In the genomic region with DNA sequence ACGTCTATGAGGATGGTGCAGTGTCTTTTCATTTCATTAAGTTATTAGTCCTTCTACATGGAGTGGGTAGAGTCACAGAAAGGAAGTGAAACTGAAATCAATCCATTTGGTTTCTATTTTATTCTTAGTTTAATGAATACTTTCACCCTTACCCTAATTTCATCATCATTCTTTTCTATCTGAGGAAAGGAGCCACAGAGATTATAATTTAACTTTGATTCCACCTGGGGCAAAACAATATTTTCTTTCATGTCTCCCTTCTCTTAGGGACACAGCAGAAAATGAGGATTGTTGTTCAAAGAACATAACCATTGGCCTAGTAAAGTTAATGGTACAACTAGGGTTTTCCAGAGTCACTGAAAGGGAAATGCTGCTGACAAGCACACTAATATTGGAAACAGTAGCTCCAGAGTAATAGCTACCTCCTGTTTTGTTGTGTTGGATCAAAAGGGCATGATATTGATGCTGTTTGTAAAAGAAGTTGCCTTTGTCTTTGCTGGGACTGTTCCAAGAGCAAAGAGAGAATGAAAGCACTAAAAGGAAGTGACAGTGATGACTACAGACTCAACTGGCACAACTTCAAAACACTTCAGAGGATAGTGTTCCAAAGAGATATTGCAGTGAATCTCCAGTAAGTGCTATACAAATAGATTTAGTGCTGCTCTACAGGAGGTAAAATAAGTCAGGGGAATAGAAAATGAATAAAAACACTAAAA, we compare ENCODE assay signal across 8 cellular contexts.
DNase-seq lines count a peak whose midpoint lies in the region; ATAC-seq lines count a peak whose summit lies in the region.
"Had no signal": no experiment of that assay in that cellular context is flagged by ENCODE, and none has a peak within 500 bp of the region (broad histone marks: within the 10 kb centered on the region; RNA-seq: fewer than 3 reads in every experiment).

No MANE protein-coding gene starts in this region.

- H3K27me3 Mint-ChIP-seq in activated T-cell treated with anti-CD3 and anti-CD28 coated beads, Interleukin-2, amount 50 U/mL, for 72 hours (ENCODE audit: low read depth), result no peaks in the 10 kb centered on the region
- H3K27me3 Mint-ChIP-seq: IgD-negative memory B cell had no signal

- peaks cover 4% of the 10 kb centered on the region in 2 donors for H3K9me3 Mint-ChIP-seq in activated T-cell treated with anti-CD3 and anti-CD28 coated beads, Interleukin-2, amount 50 U/mL, for 72 hours
- H3K9me3 Mint-ChIP-seq: IgD-negative memory B cell had no signal

- no peaks in the 10 kb centered on the region for H3K36me3 Mint-ChIP-seq in activated T-cell treated with anti-CD3 and anti-CD28 coated beads, Interleukin-2, amount 50 U/mL, for 72 hours (ENCODE audit: insufficient read depth in 2 of 2)
- H3K36me3 Mint-ChIP-seq: IgD-negative memory B cell had no signal

- H3K4me3 Mint-ChIP-seq in activated T-cell treated with anti-CD3 and anti-CD28 coated beads, Interleukin-2, amount 50 U/mL, for 72 hours, result no peak overlapping the region

- DNase-seq in M059J (ENCODE audit: low read depth) (peak; percentile 66), pons (ENCODE audit: low spot score) (peak; percentile 28), foreskin melanocyte (no peak)
- no peak for DNase-seq in activated naive CD4-positive, alpha-beta T cell treated with anti-CD3 and anti-CD28 coated beads, Interleukin-2, amount 50 U/mL, for 16 hours
- no peak for DNase-seq in activated T-cell treated with anti-CD3 and anti-CD28 coated beads, Interleukin-2, amount 50 U/mL, for 72 hours

- no peak overlapping the region for H3K27ac Mint-ChIP-seq in activated T-cell treated with anti-CD3 and anti-CD28 coated beads, Interleukin-2, amount 50 U/mL, for 72 hours
- H3K27ac Mint-ChIP-seq: IgD-negative memory B cell had no signal

- ATAC-seq in GM18907 (IDR thresholded peaks at IDR 0.05; ENCODE audit: unreplicated experiment), result peak; percentile 92
- peak; percentile 72 for ATAC-seq in HG02588 (IDR thresholded peaks at IDR 0.05; ENCODE audit: unreplicated experiment)
- no peak for ATAC-seq in activated T-cell treated with anti-CD3 and anti-CD28 coated beads, Interleukin-2, amount 50 U/mL, for 72 hours (replicated peaks in 1 of 2)

- H3K4me1 Mint-ChIP-seq in activated T-cell treated with anti-CD3 and anti-CD28 coated beads, Interleukin-2, amount 50 U/mL, for 72 hours (ENCODE audit: low read depth), result no peaks in the 10 kb centered on the region

Comparison
In these comparisons a context has a peak if more than half of its experiments do, and no peak if none do; other contexts are left out.
1. ATAC-seq: peak in GM18907 (single experiment) and HG02588 (single experiment); none in activated T-cell treated with anti-CD3 and anti-CD28 coated beads, Interleukin-2, amount 50 U/mL, for 72 hours (0 of 2).
2. DNase-seq: peak in M059J (single experiment) and pons (single experiment); none in activated naive CD4-positive, alpha-beta T cell treated with anti-CD3 and anti-CD28 coated beads, Interleukin-2, amount 50 U/mL, for 16 hours (single experiment), activated T-cell treated with anti-CD3 and anti-CD28 coated beads, Interleukin-2, amount 50 U/mL, for 72 hours (0 of 2) and foreskin melanocyte (single experiment).